In the genomic region with DNA sequence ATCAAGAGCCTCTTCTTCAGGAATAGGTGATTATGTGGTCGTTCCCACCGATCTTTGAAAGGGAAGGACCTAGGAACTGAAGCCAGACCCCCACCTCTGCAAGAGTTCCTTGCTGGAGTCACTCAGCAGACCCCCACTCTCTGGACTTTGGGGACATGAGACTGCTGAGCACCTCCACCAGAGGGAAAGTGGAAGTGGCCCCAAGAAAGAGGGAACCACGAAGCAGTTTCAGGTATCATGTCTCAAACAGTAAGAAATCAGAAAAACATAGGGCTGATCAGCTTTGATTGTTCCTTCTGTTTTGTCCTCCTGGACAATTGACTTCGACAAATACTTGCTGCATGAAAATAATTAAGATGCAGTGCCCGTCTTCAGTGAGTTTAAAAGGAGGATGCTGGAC, we compare ENCODE assay signal across 7 cellular contexts.
ATAC-seq and TF ChIP-seq lines count a peak whose summit lies in the region.
"Not testable (repeated sequence)": the region's sequence is repeated elsewhere in the genome, so short reads cannot be mapped to it uniquely, and the experiment has no call there.

No MANE protein-coding gene starts in this region.

- not testable (repeated sequence) for H3K27me3 ChIP-seq in OCI-LY3 (ENCODE audit: low read depth, low read length)

- not testable (repeated sequence) for H3K9me3 ChIP-seq in OCI-LY3 (ENCODE audit: insufficient read depth, low read length)

- H3K36me3 Mint-ChIP-seq in stimulated activated memory B cell treated with anti-CD40 and anti-IgM and Interleukin-4, amounts not matched to agents 10 μg/mL and 1 μg/mL and 100 μg/mL, for 72 hours: not testable (repeated sequence)

- not testable (repeated sequence) for H3K36me3 ChIP-seq in OCI-LY3 (replicated peaks; ENCODE audit: low read depth, low read length)

- not testable (repeated sequence) for H3K27ac Mint-ChIP-seq in stimulated activated memory B cell treated with anti-CD40 and anti-IgM and Interleukin-4, amounts not matched to agents 10 μg/mL and 1 μg/mL and 100 μg/mL, for 72 hours

- peaks cover 14% of the 10 kb centered on the region for H3K4me1 ChIP-seq in OCI-LY3 (ENCODE audit: low read length)

- H3K79me2 ChIP-seq in OCI-LY3 (ENCODE audit: low read length): not testable (repeated sequence)

- ATAC-seq in GM18498 (IDR thresholded peaks at IDR 0.05; ENCODE audit: unreplicated experiment) (peak; percentile 76), GM18907 (IDR thresholded peaks at IDR 0.05; ENCODE audit: unreplicated experiment) (peak; percentile 51), GM21390 (IDR thresholded peaks at IDR 0.05; ENCODE audit: unreplicated experiment) (peak; percentile 68), GM21723 (IDR thresholded peaks at IDR 0.05; ENCODE audit: unreplicated experiment) (peak; percentile 61), HG03139 (IDR thresholded peaks at IDR 0.05; ENCODE audit: unreplicated experiment) (peak; percentile 63)
- peak; percentile 73 for ATAC-seq in stimulated activated memory B cell treated with anti-CD40 and anti-IgM and Interleukin-4, amounts not matched to agents 10 μg/mL and 1 μg/mL and 100 μg/mL, for 72 hours

- H3K4me2 ChIP-seq in OCI-LY3 (ENCODE audit: low read length): peak overlapping the region; percentile 43

- not testable (repeated sequence) for H3K9ac ChIP-seq in OCI-LY3 (ENCODE audit: low read length)

- not testable (repeated sequence) for H4K20me1 ChIP-seq in OCI-LY3 (ENCODE audit: insufficient read depth, low read length)

- H3K9me3 Mint-ChIP-seq in stimulated activated memory B cell treated with anti-CD40 and anti-IgM and Interleukin-4, amounts not matched to agents 10 μg/mL and 1 μg/mL and 100 μg/mL, for 72 hours: not testable (repeated sequence)

- TF ChIP-seq CTCF in OCI-LY3 (IDR thresholded peaks at IDR 0.05; ENCODE audit: low read depth, low read length): not testable (repeated sequence)

- H3K4me3 ChIP-seq in OCI-LY3 (ENCODE audit: low read length): peak overlapping the region; percentile 4; the same call in 1 of the 2 replicates

- not testable (repeated sequence) for H3K27ac ChIP-seq in OCI-LY3 (ENCODE audit: low read length)

- H3K4me3 Mint-ChIP-seq in stimulated activated memory B cell treated with anti-CD40 and anti-IgM and Interleukin-4, amounts not matched to agents 10 μg/mL and 1 μg/mL and 100 μg/mL, for 72 hours: not testable (repeated sequence)

- not testable (repeated sequence) for H3K4me1 Mint-ChIP-seq in stimulated activated memory B cell treated with anti-CD40 and anti-IgM and Interleukin-4, amounts not matched to agents 10 μg/mL and 1 μg/mL and 100 μg/mL, for 72 hours

- not testable (repeated sequence) for H3K27me3 Mint-ChIP-seq in stimulated activated memory B cell treated with anti-CD40 and anti-IgM and Interleukin-4, amounts not matched to agents 10 μg/mL and 1 μg/mL and 100 μg/mL, for 72 hours

- not testable (repeated sequence) for H2AFZ ChIP-seq in OCI-LY3 (ENCODE audit: low read depth, low read length)
